In the genomic region with DNA sequence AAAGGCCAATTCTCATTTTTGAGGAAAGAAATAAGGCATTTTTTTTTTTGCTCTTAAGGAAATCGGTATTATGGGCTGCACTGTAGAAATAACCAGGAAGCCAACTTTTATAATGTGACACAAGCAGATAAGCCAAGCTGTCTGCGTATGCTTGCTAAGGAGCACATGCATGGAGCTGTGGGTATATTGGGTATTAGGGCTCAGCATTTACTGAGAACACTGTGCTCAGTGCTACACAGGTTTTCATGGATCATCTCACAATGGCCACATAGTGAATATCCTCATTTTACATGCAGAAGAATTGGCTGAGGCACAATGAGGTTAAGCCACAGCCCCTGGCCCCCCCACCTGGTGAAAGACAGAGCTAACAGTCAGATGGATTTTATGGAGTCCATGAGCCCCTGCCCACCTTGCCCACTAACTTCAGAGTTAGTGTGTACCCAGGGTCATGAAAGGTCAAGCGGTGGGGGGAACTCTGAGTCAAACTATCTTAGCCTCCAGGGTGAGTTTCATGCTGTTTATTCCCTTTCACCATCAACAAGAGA, we compare ENCODE assay signal across 16 cellular contexts.
DNase-seq lines count a peak whose midpoint lies in the region; ATAC-seq, FAIRE-seq and TF ChIP-seq lines count a peak whose summit lies in the region.
"Had no signal": no experiment of that assay in that cellular context is flagged by ENCODE, and none has a peak within 500 bp of the region (broad histone marks: within the 10 kb centered on the region; RNA-seq: fewer than 3 reads in every experiment).

No MANE protein-coding gene starts in this region.

- BruUV-seq in K562 (replicated peaks; lab: Mats Ljungman, UMichigan) = no TSS peak

- no peak overlapping the region for H3K4me2 ChIP-seq in K562 (ENCODE audit: insufficient read depth, low read length)
- no peak overlapping the region for H3K4me2 ChIP-seq in smooth muscle cell

- intact Hi-C loops in heart left ventricle (cut with DNase I) (no loop called here), left ventricle myocardium superior (cut with micrococcal nuclease) (no loop called here), K562 (cut with micrococcal nuclease) (no loop called here), aorta (cut with DNase I) (no loop called here)
- intact Hi-C loops in CD4-positive, alpha-beta T cell (cut with DNase I, micrococcal nuclease) = no loop called here

- H3K9ac ChIP-seq in K562 (ENCODE audit: insufficient read depth in 1 of 2, low read depth in 2 of 2, low read length in 2 of 2) (no peak overlapping the region), smooth muscle cell (ENCODE audit: low read depth) (no peak overlapping the region)

- CTCF ChIA-PET in K562 (lab: Yijun Ruan, JAX; ENCODE audit: low intra/inter-chr PET ratio) = no interaction called here
- CTCF ChIA-PET in CD4-positive, alpha-beta T cell (lab: Charles Lee) = interaction anchor here (0.5 kb wide), 1 partner anchor 38 kb away, joined by 3 read pairs; no protein-coding TSS in a partner anchor

- H3K4me1 Mint-ChIP-seq in CD4-positive, alpha-beta T cell (ENCODE audit: low read depth) = no peaks in the 10 kb centered on the region
- H3K4me1 Mint-ChIP-seq: activated naive CD4-positive, alpha-beta T cell treated with anti-CD3 and anti-CD28 coated beads, Interleukin-2, amount 10 ng/mL, durations not matched to agents 7 days and 5 days had no signal

- TF ChIP-seq CTCF in heart left ventricle (IDR thresholded peaks at IDR 0.05) = no peak
- no peak for TF ChIP-seq CTCF in K562 (IDR thresholded peaks at IDR 0.05 in 2 of 3, conservative IDR thresholded peaks at IDR 0.05 in 1 of 3; ENCODE audit: insufficient read depth in 2 of 3, low read depth in 1 of 3, low read length in 3 of 3)
- TF ChIP-seq CTCF in smooth muscle cell (IDR thresholded peaks at IDR 0.05; ENCODE audit: borderline replicate concordance, insufficient read depth, poor library complexity, severe bottlenecking) = no peak
- no peak for TF ChIP-seq CTCF in CD4-positive, alpha-beta T cell (IDR thresholded peaks at IDR 0.05)

- ATAC-seq in heart left ventricle = peak in 3 of 4 donors; percentile 20 to 36 (median 20)
- no peak for ATAC-seq in left ventricle myocardium superior
- no peak; the same call in 2 of the 3 replicates for ATAC-seq in K562
- peak; percentile 37 for ATAC-seq in aorta (ENCODE audit: low FRiP score)
- no peak for ATAC-seq in CD4-positive, alpha-beta T cell (ENCODE audit: poor library complexity)

- peaks cover 2% of the 10 kb centered on the region for H3K9me3 Mint-ChIP-seq in CD4-positive, alpha-beta T cell
- H3K9me3 Mint-ChIP-seq: activated naive CD4-positive, alpha-beta T cell treated with anti-CD3 and anti-CD28 coated beads, Interleukin-2, amount 10 ng/mL, durations not matched to agents 7 days and 5 days had no signal

- no peak for TF ChIP-seq EP300 in K562 (IDR thresholded peaks at IDR 0.05; ENCODE audit: low read length)

- no peaks in the 10 kb centered on the region for H3K27me3 ChIP-seq in heart left ventricle
- peaks cover 4 to 9% of the 10 kb centered on the region in 2 experiments; a peak in 3 of 5 replicates for H3K27me3 ChIP-seq in K562 (ENCODE audit: control insufficient read depth in 2 of 2, insufficient read depth in 2 of 2, low read length in 2 of 2)
- no peaks in the 10 kb centered on the region for H3K27me3 ChIP-seq in aorta (ENCODE audit: control insufficient read depth in 1 of 2, insufficient read depth in 2 of 2, low read length in 1 of 2)
- no peaks in the 10 kb centered on the region for H3K27me3 ChIP-seq in smooth muscle cell (ENCODE audit: low read depth)
- H3K27me3 ChIP-seq in CD4-positive, alpha-beta T cell (ENCODE audit: control insufficient read depth, insufficient read depth, low read length) = no peaks in the 10 kb centered on the region
- H3K27me3 ChIP-seq: pancreas, Peyer's patch had no signal

- H3K36me3 ChIP-seq in heart left ventricle = no peaks in the 10 kb centered on the region
- H3K36me3 ChIP-seq in K562 (ENCODE audit: control insufficient read depth, insufficient read depth, low read length) = no peaks in the 10 kb centered on the region
- no peaks in the 10 kb centered on the region for H3K36me3 ChIP-seq in aorta (ENCODE audit: control insufficient read depth in 1 of 2, insufficient read depth in 2 of 2, low read length in 1 of 2)
- H3K36me3 ChIP-seq in smooth muscle cell (ENCODE audit: low read depth) = no peaks in the 10 kb centered on the region
- H3K36me3 ChIP-seq: pancreas, Peyer's patch had no signal

- H2AFZ ChIP-seq in K562 (ENCODE audit: low read depth, low read length) (no peak overlapping the region), smooth muscle cell (ENCODE audit: low read depth) (no peak overlapping the region)

- TF ChIP-seq RAD21 in K562 (CRISPR knock-in tag; conservative IDR thresholded peaks at IDR 0.05 in 1 of 2, IDR thresholded peaks at IDR 0.05 in 1 of 2) = no peak

- H3K4me1 ChIP-seq in heart left ventricle = no peaks in the 10 kb centered on the region
- no peaks in the 10 kb centered on the region for H3K4me1 ChIP-seq in K562 (replicated peaks in 1 of 2; ENCODE audit: control insufficient read depth in 2 of 2, insufficient read depth in 2 of 2, low read length in 2 of 2)
- H3K4me1 ChIP-seq in aorta (ENCODE audit: control insufficient read depth in 1 of 2, insufficient read depth in 2 of 2, low read length in 2 of 2) = peaks cover 0 to 3% of the 10 kb centered on the region in 2 donors
- H3K4me1 ChIP-seq in smooth muscle cell (ENCODE audit: low read depth) = no peaks in the 10 kb centered on the region
- H3K4me1 ChIP-seq: Caco-2, pancreas, Peyer's patch had no signal

- 79 to 84% (median 81%) methylated on average over 3 of the region's 3 CpGs for WGBS in heart left ventricle, 4 donors
- 0% methylated on average over 3 of the region's 3 CpGs for WGBS in K562 (ENCODE audit: insufficient coverage, low coverage, missing lambda C conversion rate)
- WGBS in aorta, 2 donors = 74 to 75% methylated on average over 3 of the region's 3 CpGs
- WGBS in smooth muscle cell (ENCODE audit: low lambda C conversion rate) = 78% methylated on average over 3 of the region's 3 CpGs

- FAIRE-seq in K562 (lab: Jason Lieb, UNC) = no peak
- FAIRE-seq: endometrium, pancreas had no signal

- POLR2A ChIA-PET in K562 (lab: Yijun Ruan, JAX) = no interaction called here
- POLR2A ChIA-PET in CD4-positive, alpha-beta T cell (lab: Charles Lee) = no interaction called here

- H4K20me1 ChIP-seq in K562 (replicated peaks; ENCODE audit: control insufficient read depth, insufficient read depth, low read length) = no peaks in the 10 kb centered on the region
- no peaks in the 10 kb centered on the region for H4K20me1 ChIP-seq in smooth muscle cell (ENCODE audit: low read depth)

- no peak for DNase-seq in heart left ventricle
- DNase-seq in left ventricle myocardium superior = no peak
- peak in 3 of 4 experiments; percentile 11 to 12 (median 12) for DNase-seq in K562 (ENCODE audit: extremely low read depth in 1 of 4, low spot score in 3 of 4)
- DNase-seq in iPS-NIHi7 (ENCODE audit: extremely low spot score) = peak; percentile 61
- DNase-seq in aorta = no peak
- no peak for DNase-seq in smooth muscle cell (lab: John Stamatoyannopoulos, UW; ENCODE audit: unreplicated experiment)
- DNase-seq in CD4-positive, alpha-beta T cell = no peak
- no peak for DNase-seq in activated gamma-delta T cell treated with Interleukin-2 at 50 U/mL for 16 hours
- DNase-seq: activated naive CD4-positive, alpha-beta T cell treated with anti-CD3 and anti-CD28 coated beads, Interleukin-2, amount 10 ng/mL, durations not matched to agents 7 days and 5 days; Caco-2; left cardiac atrium; NCI-H187; NCI-H510A treated with DMSO at 0.1 percent for 48 hours; pancreas; Peyer's patch had no signal

- H3K4me3 Mint-ChIP-seq in CD4-positive, alpha-beta T cell = no peak overlapping the region
- H3K4me3 Mint-ChIP-seq: activated naive CD4-positive, alpha-beta T cell treated with anti-CD3 and anti-CD28 coated beads, Interleukin-2, amount 10 ng/mL, durations not matched to agents 7 days and 5 days had no signal

- in situ Hi-C loops in K562 (cut with MboI) = no loop called here

- no peaks in the 10 kb centered on the region for H3K79me2 ChIP-seq in K562 (ENCODE audit: control insufficient read depth, insufficient read depth, low read length)
- no peaks in the 10 kb centered on the region for H3K79me2 ChIP-seq in smooth muscle cell (ENCODE audit: low read depth)

- H3K4me3 ChIP-seq in heart left ventricle (no peak overlapping the region), K562 (no peak overlapping the region), aorta (ENCODE audit: low read length in 2 of 2) (no peak overlapping the region), smooth muscle cell (no peak overlapping the region)
- H3K4me3 ChIP-seq: pancreas, Peyer's patch had no signal

- no peak overlapping the region for H3K27ac Mint-ChIP-seq in CD4-positive, alpha-beta T cell
- H3K27ac Mint-ChIP-seq: activated naive CD4-positive, alpha-beta T cell treated with anti-CD3 and anti-CD28 coated beads, Interleukin-2, amount 10 ng/mL, durations not matched to agents 7 days and 5 days had no signal

- H3K9me3 ChIP-seq in heart left ventricle (no peaks in the 10 kb centered on the region), K562 (replicated peaks; ENCODE audit: control insufficient read depth, insufficient read depth, low read depth, low read length) (no peaks in the 10 kb centered on the region), aorta (ENCODE audit: control insufficient read depth, low read length) (no peaks in the 10 kb centered on the region), smooth muscle cell (replicated peaks; ENCODE audit: low read depth) (no peaks in the 10 kb centered on the region)
- no peaks in the 10 kb centered on the region for H3K9me3 ChIP-seq in CD4-positive, alpha-beta T cell (ENCODE audit: control insufficient read depth, low read length)
- H3K9me3 ChIP-seq: Caco-2, pancreas, Peyer's patch had no signal

- TF ChIP-seq POLR2A in heart left ventricle (IDR thresholded peaks at IDR 0.05) (no peak), K562 (conservative IDR thresholded peaks at IDR 0.05) (no peak)

- H3K9me1 ChIP-seq in K562 (ENCODE audit: control insufficient read depth, insufficient read depth, low read length) = no peaks in the 10 kb centered on the region

- no peaks in the 10 kb centered on the region for H3K27me3 Mint-ChIP-seq in CD4-positive, alpha-beta T cell
- H3K27me3 Mint-ChIP-seq: activated naive CD4-positive, alpha-beta T cell treated with anti-CD3 and anti-CD28 coated beads, Interleukin-2, amount 10 ng/mL, durations not matched to agents 7 days and 5 days had no signal

- no peak overlapping the region for H3K27ac ChIP-seq in heart left ventricle
- no peak overlapping the region for H3K27ac ChIP-seq in K562 (ENCODE audit: extremely low read depth, low read depth, low read length)
- H3K27ac ChIP-seq in aorta (ENCODE audit: low read depth in 1 of 2, low read length in 2 of 2) = no peak overlapping the region
- no peak overlapping the region for H3K27ac ChIP-seq in smooth muscle cell (ENCODE audit: low read depth)
- no peak overlapping the region for H3K27ac ChIP-seq in CD4-positive, alpha-beta T cell (ENCODE audit: low read depth, low read length)
- H3K27ac ChIP-seq: pancreas, Peyer's patch had no signal

- no peaks in the 10 kb centered on the region for H3K36me3 Mint-ChIP-seq in CD4-positive, alpha-beta T cell (ENCODE audit: low read depth)
- H3K36me3 Mint-ChIP-seq: activated naive CD4-positive, alpha-beta T cell treated with anti-CD3 and anti-CD28 coated beads, Interleukin-2, amount 10 ng/mL, durations not matched to agents 7 days and 5 days had no signal

- no peaks in the 10 kb centered on the region for H3F3A ChIP-seq in smooth muscle cell (ENCODE audit: low read depth)

Comparison
In these comparisons a context has a peak if more than half of its experiments do, and no peak if none do; other contexts are left out.
1. ATAC-seq: peak in heart left ventricle (3 of 4) and aorta (single experiment); none in left ventricle myocardium superior (single experiment), K562 (single experiment) and CD4-positive, alpha-beta T cell (single experiment).
2. DNase-seq: peak in K562 (3 of 4) and iPS-NIHi7 (single experiment); none in heart left ventricle (0 of 5), left ventricle myocardium superior (single experiment), aorta (0 of 2), smooth muscle cell (single experiment), CD4-positive, alpha-beta T cell (0 of 10) and activated gamma-delta T cell treated with Interleukin-2 at 50 U/mL for 16 hours (single experiment).